1 cellular context compared by ENCODE assay signal in the genomic region with DNA sequence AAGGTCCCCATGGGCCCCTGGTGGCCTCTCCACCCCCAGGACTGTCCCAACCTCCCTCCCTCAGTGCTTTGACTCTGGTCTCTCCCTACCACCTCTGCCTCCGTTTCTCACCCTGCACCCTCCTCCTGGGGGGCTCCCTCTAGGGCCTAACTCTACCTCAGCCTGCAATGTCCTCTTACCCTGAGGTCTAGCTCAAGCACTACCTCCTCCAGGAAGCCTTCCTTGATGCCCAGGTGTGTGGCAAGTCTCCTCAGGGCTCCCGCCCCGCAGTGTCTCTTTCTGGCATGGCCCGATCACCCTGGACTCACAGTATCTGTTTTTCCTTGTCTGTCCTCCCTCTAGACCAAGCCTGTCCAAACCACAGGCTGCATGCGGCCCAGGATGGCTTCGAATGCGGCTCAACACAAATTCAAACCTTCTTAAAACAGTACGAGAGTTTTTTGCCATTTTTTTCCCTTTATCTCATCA.
TF ChIP-seq lines count a peak whose summit lies in the region.

No MANE protein-coding gene starts in this region.

TF ChIP-seq in GM23338, 12 proteins besides CTCF, POLR2A, EP300 and RAD21:
- TF ChIP-seq, protein P1, sequence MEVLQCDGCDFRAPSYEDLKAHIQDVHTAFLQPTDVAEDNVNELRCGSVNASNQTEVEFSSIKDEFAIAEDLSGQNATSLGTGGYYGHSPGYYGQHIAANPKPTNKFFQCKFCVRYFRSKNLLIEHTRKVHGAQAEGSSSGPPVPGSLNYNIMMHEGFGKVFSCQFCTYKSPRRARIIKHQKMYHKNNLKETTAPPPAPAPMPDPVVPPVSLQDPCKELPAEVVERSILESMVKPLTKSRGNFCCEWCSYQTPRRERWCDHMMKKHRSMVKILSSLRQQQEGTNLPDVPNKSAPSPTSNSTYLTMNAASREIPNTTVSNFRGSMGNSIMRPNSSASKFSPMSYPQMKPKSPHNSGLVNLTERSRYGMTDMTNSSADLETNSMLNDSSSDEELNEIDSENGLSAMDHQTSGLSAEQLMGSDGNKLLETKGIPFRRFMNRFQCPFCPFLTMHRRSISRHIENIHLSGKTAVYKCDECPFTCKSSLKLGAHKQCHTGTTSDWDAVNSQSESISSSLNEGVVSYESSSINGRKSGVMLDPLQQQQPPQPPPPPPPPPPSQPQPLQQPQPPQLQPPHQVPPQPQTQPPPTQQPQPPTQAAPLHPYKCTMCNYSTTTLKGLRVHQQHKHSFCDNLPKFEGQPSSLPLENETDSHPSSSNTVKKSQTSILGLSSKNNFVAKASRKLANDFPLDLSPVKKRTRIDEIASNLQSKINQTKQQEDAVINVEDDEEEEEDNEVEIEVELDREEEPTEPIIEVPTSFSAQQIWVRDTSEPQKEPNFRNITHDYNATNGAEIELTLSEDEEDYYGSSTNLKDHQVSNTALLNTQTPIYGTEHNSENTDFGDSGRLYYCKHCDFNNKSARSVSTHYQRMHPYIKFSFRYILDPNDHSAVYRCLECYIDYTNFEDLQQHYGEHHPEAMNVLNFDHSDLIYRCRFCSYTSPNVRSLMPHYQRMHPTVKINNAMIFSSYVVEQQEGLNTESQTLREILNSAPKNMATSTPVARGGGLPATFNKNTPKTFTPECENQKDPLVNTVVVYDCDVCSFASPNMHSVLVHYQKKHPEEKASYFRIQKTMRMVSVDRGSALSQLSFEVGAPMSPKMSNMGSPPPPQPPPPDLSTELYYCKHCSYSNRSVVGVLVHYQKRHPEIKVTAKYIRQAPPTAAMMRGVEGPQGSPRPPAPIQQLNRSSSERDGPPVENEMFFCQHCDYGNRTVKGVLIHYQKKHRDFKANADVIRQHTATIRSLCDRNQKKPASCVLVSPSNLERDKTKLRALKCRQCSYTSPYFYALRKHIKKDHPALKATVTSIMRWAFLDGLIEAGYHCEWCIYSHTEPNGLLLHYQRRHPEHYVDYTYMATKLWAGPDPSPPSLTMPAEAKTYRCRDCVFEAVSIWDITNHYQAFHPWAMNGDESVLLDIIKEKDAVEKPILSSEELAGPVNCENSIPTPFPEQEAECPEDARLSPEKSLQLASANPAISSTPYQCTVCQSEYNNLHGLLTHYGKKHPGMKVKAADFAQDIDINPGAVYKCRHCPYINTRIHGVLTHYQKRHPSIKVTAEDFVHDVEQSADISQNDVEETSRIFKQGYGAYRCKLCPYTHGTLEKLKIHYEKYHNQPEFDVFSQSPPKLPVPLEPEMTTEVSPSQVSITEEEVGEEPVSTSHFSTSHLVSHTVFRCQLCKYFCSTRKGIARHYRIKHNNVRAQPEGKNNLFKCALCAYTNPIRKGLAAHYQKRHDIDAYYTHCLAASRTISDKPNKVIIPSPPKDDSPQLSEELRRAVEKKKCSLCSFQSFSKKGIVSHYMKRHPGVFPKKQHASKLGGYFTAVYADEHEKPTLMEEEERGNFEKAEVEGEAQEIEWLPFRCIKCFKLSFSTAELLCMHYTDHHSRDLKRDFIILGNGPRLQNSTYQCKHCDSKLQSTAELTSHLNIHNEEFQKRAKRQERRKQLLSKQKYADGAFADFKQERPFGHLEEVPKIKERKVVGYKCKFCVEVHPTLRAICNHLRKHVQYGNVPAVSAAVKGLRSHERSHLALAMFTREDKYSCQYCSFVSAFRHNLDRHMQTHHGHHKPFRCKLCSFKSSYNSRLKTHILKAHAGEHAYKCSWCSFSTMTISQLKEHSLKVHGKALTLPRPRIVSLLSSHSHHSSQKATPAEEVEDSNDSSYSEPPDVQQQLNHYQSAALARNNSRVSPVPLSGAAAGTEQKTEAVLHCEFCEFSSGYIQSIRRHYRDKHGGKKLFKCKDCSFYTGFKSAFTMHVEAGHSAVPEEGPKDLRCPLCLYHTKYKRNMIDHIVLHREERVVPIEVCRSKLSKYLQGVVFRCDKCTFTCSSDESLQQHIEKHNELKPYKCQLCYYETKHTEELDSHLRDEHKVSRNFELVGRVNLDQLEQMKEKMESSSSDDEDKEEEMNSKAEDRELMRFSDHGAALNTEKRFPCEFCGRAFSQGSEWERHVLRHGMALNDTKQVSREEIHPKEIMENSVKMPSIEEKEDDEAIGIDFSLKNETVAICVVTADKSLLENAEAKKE (CRISPR knock-in tag; IDR thresholded peaks at IDR 0.05): no peak
- TF ChIP-seq, protein P2, sequence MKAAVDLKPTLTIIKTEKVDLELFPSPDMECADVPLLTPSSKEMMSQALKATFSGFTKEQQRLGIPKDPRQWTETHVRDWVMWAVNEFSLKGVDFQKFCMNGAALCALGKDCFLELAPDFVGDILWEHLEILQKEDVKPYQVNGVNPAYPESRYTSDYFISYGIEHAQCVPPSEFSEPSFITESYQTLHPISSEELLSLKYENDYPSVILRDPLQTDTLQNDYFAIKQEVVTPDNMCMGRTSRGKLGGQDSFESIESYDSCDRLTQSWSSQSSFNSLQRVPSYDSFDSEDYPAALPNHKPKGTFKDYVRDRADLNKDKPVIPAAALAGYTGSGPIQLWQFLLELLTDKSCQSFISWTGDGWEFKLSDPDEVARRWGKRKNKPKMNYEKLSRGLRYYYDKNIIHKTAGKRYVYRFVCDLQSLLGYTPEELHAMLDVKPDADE (IDR thresholded peaks at IDR 0.05): no peak
- TF ChIP-seq STAT1 (IDR thresholded peaks at IDR 0.05; ENCODE audit: unreplicated experiment) (no peak), CREB1 (CRISPR knock-in tag; IDR thresholded peaks at IDR 0.05; ENCODE audit: low read depth) (no peak), POLR2AphosphoS5 (IDR thresholded peaks at IDR 0.05; ENCODE audit: low read depth) (no peak), ZNF331 (CRISPR knock-in tag; IDR thresholded peaks at IDR 0.05; ENCODE audit: low read depth) (no peak), JUNB (IDR thresholded peaks at IDR 0.05; ENCODE audit: unreplicated experiment) (no peak), NANOG (IDR thresholded peaks at IDR 0.05; ENCODE audit: borderline replicate concordance) (no peak), EZH2 (IDR thresholded peaks at IDR 0.05; ENCODE audit: low read depth, unreplicated experiment) (no peak), ZNF114 (CRISPR knock-in tag; IDR thresholded peaks at IDR 0.05) (no peak), EZH2phosphoT487 (IDR thresholded peaks at IDR 0.05; ENCODE audit: unreplicated experiment) (no peak)
- TF ChIP-seq, protein P3, sequence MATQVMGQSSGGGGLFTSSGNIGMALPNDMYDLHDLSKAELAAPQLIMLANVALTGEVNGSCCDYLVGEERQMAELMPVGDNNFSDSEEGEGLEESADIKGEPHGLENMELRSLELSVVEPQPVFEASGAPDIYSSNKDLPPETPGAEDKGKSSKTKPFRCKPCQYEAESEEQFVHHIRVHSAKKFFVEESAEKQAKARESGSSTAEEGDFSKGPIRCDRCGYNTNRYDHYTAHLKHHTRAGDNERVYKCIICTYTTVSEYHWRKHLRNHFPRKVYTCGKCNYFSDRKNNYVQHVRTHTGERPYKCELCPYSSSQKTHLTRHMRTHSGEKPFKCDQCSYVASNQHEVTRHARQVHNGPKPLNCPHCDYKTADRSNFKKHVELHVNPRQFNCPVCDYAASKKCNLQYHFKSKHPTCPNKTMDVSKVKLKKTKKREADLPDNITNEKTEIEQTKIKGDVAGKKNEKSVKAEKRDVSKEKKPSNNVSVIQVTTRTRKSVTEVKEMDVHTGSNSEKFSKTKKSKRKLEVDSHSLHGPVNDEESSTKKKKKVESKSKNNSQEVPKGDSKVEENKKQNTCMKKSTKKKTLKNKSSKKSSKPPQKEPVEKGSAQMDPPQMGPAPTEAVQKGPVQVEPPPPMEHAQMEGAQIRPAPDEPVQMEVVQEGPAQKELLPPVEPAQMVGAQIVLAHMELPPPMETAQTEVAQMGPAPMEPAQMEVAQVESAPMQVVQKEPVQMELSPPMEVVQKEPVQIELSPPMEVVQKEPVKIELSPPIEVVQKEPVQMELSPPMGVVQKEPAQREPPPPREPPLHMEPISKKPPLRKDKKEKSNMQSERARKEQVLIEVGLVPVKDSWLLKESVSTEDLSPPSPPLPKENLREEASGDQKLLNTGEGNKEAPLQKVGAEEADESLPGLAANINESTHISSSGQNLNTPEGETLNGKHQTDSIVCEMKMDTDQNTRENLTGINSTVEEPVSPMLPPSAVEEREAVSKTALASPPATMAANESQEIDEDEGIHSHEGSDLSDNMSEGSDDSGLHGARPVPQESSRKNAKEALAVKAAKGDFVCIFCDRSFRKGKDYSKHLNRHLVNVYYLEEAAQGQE (IDR thresholded peaks at IDR 0.05; ENCODE audit: unreplicated experiment): no peak
